ENCODE assay signal across 10 cellular contexts in genomic region chr3:151135548-151136337, GRCh38. TPM values are rescaled to one million over a fixed set of nuclear protein-coding genes. Genes with fewer than 3 reads are reported as not detected.
DNase-seq lines count a peak whose midpoint lies in the region; ATAC-seq and TF ChIP-seq lines count a peak whose summit lies in the region.
"Had no signal": no experiment of that assay in that cellular context is flagged by ENCODE, and none has a peak within 500 bp of the region (broad histone marks: within the 10 kb centered on the region; RNA-seq: fewer than 3 reads in every experiment).

No MANE protein-coding gene starts in this region.

- ATAC-seq in GM18907 (IDR thresholded peaks at IDR 0.05; ENCODE audit: unreplicated experiment), result peak; percentile 74
- ATAC-seq in HG02938 (IDR thresholded peaks at IDR 0.05; ENCODE audit: unreplicated experiment), result no peak

- H3K4me1 ChIP-seq in KMS-11 (ENCODE audit: low read depth, poor library complexity, severe bottlenecking), result peaks cover 21% of the 10 kb centered on the region
- H3K4me1 ChIP-seq: SJSA1, suprapubic skin had no signal

- H2AFZ ChIP-seq in KMS-11 (ENCODE audit: low read depth), result 0 out of 2 replicates have a peak overlapping the region, but pooled peaks have one; percentile 9

- H3K9me3 Mint-ChIP-seq in progenitor cell of endocrine pancreas (ENCODE audit: low read depth), result peaks cover 13% of the 10 kb centered on the region

- H3K79me2 ChIP-seq in KMS-11 (ENCODE audit: insufficient read depth, low read depth), result no peaks in the 10 kb centered on the region

- H3K4me3 ChIP-seq in KMS-11 (IDR thresholded peaks at IDR 0.05; ENCODE audit: insufficient read depth, low read depth, low read length), result no peak overlapping the region
- H3K4me3 ChIP-seq: SJSA1, suprapubic skin had no signal

- DNase-seq in activated CD8-positive, alpha-beta memory T cell treated with anti-CD3 and anti-CD28 coated beads, Interleukin-2, amount 50 U/mL, for 4 hours, result peak; percentile 18
- DNase-seq in stimulated activated CD4-positive, alpha-beta T cell treated with anti-CD3 and anti-CD28 coated beads, Interleukin-2, amount 100 ng/mL, for 24 hours, result peak; percentile 20 to 26
- DNase-seq in AG20443 (ENCODE audit: low spot score) (no peak), NCI-H226 (no peak), progenitor cell of endocrine pancreas (ENCODE audit: low spot score, unreplicated experiment) (no peak)

- no peak overlapping the region for H3K9ac ChIP-seq in KMS-11

- peaks cover 4% of the 10 kb centered on the region for H3K36me3 Mint-ChIP-seq in progenitor cell of endocrine pancreas (ENCODE audit: insufficient read depth)

- H4K20me1 ChIP-seq in KMS-11 (ENCODE audit: insufficient read depth), result no peaks in the 10 kb centered on the region

- H3K27ac Mint-ChIP-seq in progenitor cell of endocrine pancreas, result no peak overlapping the region

- peak overlapping the region; percentile 42 for H3K4me2 ChIP-seq in KMS-11

- no peak for TF ChIP-seq CTCF in KMS-11 (conservative IDR thresholded peaks at IDR 0.05; ENCODE audit: low read depth, low read length)
- TF ChIP-seq CTCF in progenitor cell of endocrine pancreas (IDR thresholded peaks at IDR 0.05; ENCODE audit: unreplicated experiment), result no peak

- H3K27ac ChIP-seq in KMS-11, result peak overlapping the region; percentile 43
- H3K27ac ChIP-seq: SJSA1, suprapubic skin had no signal

- no peaks in the 10 kb centered on the region for H3K4me1 Mint-ChIP-seq in progenitor cell of endocrine pancreas (ENCODE audit: low read depth)

- no peaks in the 10 kb centered on the region for H3K27me3 ChIP-seq in KMS-11 (ENCODE audit: insufficient read depth, low read depth)

- H3K27me3 Mint-ChIP-seq in progenitor cell of endocrine pancreas, result no peaks in the 10 kb centered on the region

- no peak overlapping the region for H3K4me3 Mint-ChIP-seq in progenitor cell of endocrine pancreas (ENCODE audit: low read depth)

- H3K36me3 ChIP-seq in KMS-11 (ENCODE audit: insufficient read depth), result no peaks in the 10 kb centered on the region
- H3K36me3 ChIP-seq: SJSA1, suprapubic skin had no signal

RNA-seq across cellular contexts. Expression of gene MED12L, which starts 50.3 kb away (rescaled TPM):
- 8.9 and 10.8 TPM in 2 replicates for total RNA-seq in progenitor cell of endocrine pancreas

Comparison
In these comparisons a context has a peak if more than half of its experiments do, and no peak if none do; other contexts are left out.
1. DNase-seq: peak in activated CD8-positive, alpha-beta memory T cell treated with anti-CD3 and anti-CD28 coated beads, Interleukin-2, amount 50 U/mL, for 4 hours (single experiment) and stimulated activated CD4-positive, alpha-beta T cell treated with anti-CD3 and anti-CD28 coated beads, Interleukin-2, amount 100 ng/mL, for 24 hours (2 of 2); none in AG20443 (single experiment), NCI-H226 (single experiment) and progenitor cell of endocrine pancreas (single experiment).